In genomic region chr19:50378169-50378862, GRCh38 we compare ENCODE assay signal across 16 cellular contexts. TPM values are rescaled to one million over a fixed set of nuclear protein-coding genes. Genes with fewer than 3 reads are reported as not detected.
A peak's percentile ranks its signal among the peaks of the same experiment; 100 is the strongest.
DNase-seq lines count a peak whose midpoint lies in the region; ATAC-seq lines count a peak whose summit lies in the region.
"Had no signal": no experiment of that assay in that cellular context is flagged by ENCODE, and none has a peak within 500 bp of the region (broad histone marks: within the 10 kb centered on the region; RNA-seq: fewer than 3 reads in every experiment).

No MANE protein-coding gene starts in this region.

- no peak for ATAC-seq in right cardiac atrium
- no peak for ATAC-seq in left ventricle myocardium superior
- ATAC-seq in effector memory CD8-positive, alpha-beta T cell (replicated peaks) = no peak
- ATAC-seq in HG02852 (IDR thresholded peaks at IDR 0.05; ENCODE audit: unreplicated experiment) = no peak
- ATAC-seq in GM21423 (IDR thresholded peaks at IDR 0.05; ENCODE audit: unreplicated experiment) = no peak
- ATAC-seq in left lobe of liver = no peak

- H3K4me3 ChIP-seq in right cardiac atrium (ENCODE audit: low read length) = no peak overlapping the region

- no peaks in the 10 kb centered on the region for H3K27me3 Mint-ChIP-seq in effector memory CD8-positive, alpha-beta T cell

- peak in 2 of 3 donors; percentile 60 to 67 for DNase-seq in right cardiac atrium
- no peak for DNase-seq in left ventricle myocardium superior
- no peak for DNase-seq in effector memory CD8-positive, alpha-beta T cell
- no peak for DNase-seq in left lobe of liver (ENCODE audit: low spot score)
- DNase-seq: activated CD4-positive, alpha-beta T cell treated with anti-CD3 and anti-CD28 coated beads, Interleukin-2, amount 50 U/mL, for 1 hour; activated naive CD4-positive, alpha-beta T cell treated with anti-CD3 and anti-CD28 coated beads for 36 hours; DMS53; glutamatergic neuron; HFFc6; NCI-H187 treated with DMSO at 0.1 percent for 48 hours; NCI-H69 had no signal

- H3K36me3 Mint-ChIP-seq in effector memory CD8-positive, alpha-beta T cell (ENCODE audit: insufficient read depth) = peaks cover 61% of the 10 kb centered on the region

- H3K4me3 Mint-ChIP-seq in effector memory CD8-positive, alpha-beta T cell = peak overlapping the region in 1 of 2 donors; percentile 98
- H3K4me3 Mint-ChIP-seq: HFFc6 had no signal

- no peaks in the 10 kb centered on the region for H3K4me1 ChIP-seq in right cardiac atrium (ENCODE audit: control insufficient read depth, insufficient read depth, low read length)

- H3K27ac ChIP-seq in right cardiac atrium (ENCODE audit: low read length) = no peak overlapping the region

- intact Hi-C loops in right cardiac atrium (cut with DNase I) (no loop called here), left ventricle myocardium superior (cut with micrococcal nuclease) (no loop called here)

- no peaks in the 10 kb centered on the region for H3K27me3 ChIP-seq in right cardiac atrium (ENCODE audit: control insufficient read depth, insufficient read depth)

- H3K9me3 ChIP-seq in right cardiac atrium (ENCODE audit: control insufficient read depth, low read length) = no peaks in the 10 kb centered on the region

- peaks cover 21 to 29% of the 10 kb centered on the region in 2 donors for H3K4me1 Mint-ChIP-seq in effector memory CD8-positive, alpha-beta T cell (ENCODE audit: low read depth in 2 of 2)

- no peaks in the 10 kb centered on the region for H3K9me3 Mint-ChIP-seq in effector memory CD8-positive, alpha-beta T cell
- H3K9me3 Mint-ChIP-seq: activated naive CD4-positive, alpha-beta T cell treated with anti-CD3 and anti-CD28 coated beads for 36 hours; HFFc6 had no signal

- H3K27ac Mint-ChIP-seq in effector memory CD8-positive, alpha-beta T cell = peak overlapping the region; percentile 64 to 99
- H3K27ac Mint-ChIP-seq: HFFc6 had no signal

- 95% methylated on average over 36 of the region's 36 CpGs for WGBS in right cardiac atrium

RNA-seq across cellular contexts. Expression of gene NR1H2, which starts 2.1 kb away (rescaled TPM):
- 10 to 100 TPM; 68.3 to 74.5 (median 70.2) TPM for total RNA-seq in right cardiac atrium
- 80.9 TPM for polyA plus RNA-seq in right cardiac atrium
- 76.5 TPM for total RNA-seq in left ventricle myocardium superior
- total RNA-seq in left lobe of liver = 32.2 TPM

RNA-seq across cellular contexts. Expression of gene POLD1, which starts 5.8 kb away (rescaled TPM):
- total RNA-seq in right cardiac atrium (10 to 100 TPM in 3 of 4 donors, 1 to 10 TPM in 1; 9.0 to 12.5 (median 11.6) TPM), left ventricle myocardium superior (10.6 TPM), left lobe of liver (8.2 TPM)
- 8.7 TPM for polyA plus RNA-seq in right cardiac atrium

RNA-seq across cellular contexts. Expression of gene NAPSA, which starts 12.9 kb away (rescaled TPM):
- under 1 TPM in 3 of 4 donors, not detected in 1; 0.43 to 0.84 (median 0.56) TPM for total RNA-seq in right cardiac atrium
- 0.72 TPM for polyA plus RNA-seq in right cardiac atrium
- total RNA-seq in left ventricle myocardium superior = 0.32 TPM
- 3.3 TPM for total RNA-seq in left lobe of liver
- total RNA-seq: endothelial cell of umbilical vein had no signal

RNA-seq across cellular contexts. Expression of gene SPIB, which starts 40.4 kb away (rescaled TPM):
- total RNA-seq in right cardiac atrium (under 1 TPM in 2 of 4 donors, not detected in 2; 0.14 to 0.29 TPM), left ventricle myocardium superior (not detected), left lobe of liver (not detected)
- 0.02 TPM for polyA plus RNA-seq in right cardiac atrium
- total RNA-seq: cardiac septum, endothelial cell of umbilical vein, HFFc6 had no signal
- polyA plus RNA-seq: endothelial cell of umbilical vein, keratinocyte had no signal

RNA-seq across cellular contexts. Expression of gene KCNC3, which starts 49.1 kb away (rescaled TPM):
- 1 to 10 TPM; 3.0 to 6.1 (median 4.9) TPM for total RNA-seq in right cardiac atrium
- polyA plus RNA-seq in right cardiac atrium = 3.3 TPM
- 2.5 TPM for total RNA-seq in left ventricle myocardium superior
- 4.0 TPM for total RNA-seq in left lobe of liver
- total RNA-seq: HFFc6 had no signal

Comparison
In these comparisons a context has a peak if more than half of its experiments do, and no peak if none do; other contexts are left out.
1. DNase-seq: peak in right cardiac atrium (2 of 3); none in left ventricle myocardium superior (single experiment), effector memory CD8-positive, alpha-beta T cell (0 of 3) and left lobe of liver (single experiment).